In the genomic region with DNA sequence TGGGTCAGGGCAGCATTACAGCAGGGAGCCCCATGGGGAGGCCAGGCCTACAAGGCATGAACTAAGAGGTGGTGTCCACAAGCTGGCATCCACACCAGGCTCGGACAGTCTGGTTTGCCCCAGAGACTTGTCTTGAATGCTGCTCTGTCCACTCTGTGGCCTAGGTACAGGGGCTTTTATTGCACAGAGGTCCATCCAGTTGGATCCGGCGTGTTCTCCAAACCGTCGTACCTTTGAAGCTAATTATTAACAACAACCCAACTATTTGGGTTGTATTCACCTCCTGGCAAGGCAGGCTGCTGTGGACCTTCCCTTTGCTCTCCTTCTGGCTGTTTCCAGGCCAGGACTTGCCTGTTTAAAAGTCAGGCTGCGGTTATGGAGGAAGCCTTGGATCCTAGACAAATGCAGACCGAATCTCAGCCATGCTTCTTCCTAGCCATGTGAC, we compare ENCODE assay signal across 21 cellular contexts.
DNase-seq lines count a peak whose midpoint lies in the region; ATAC-seq and TF ChIP-seq lines count a peak whose summit lies in the region.
"Had no signal": no experiment of that assay in that cellular context is flagged by ENCODE, and none has a peak within 500 bp of the region (broad histone marks: within the 10 kb centered on the region; RNA-seq: fewer than 3 reads in every experiment).

No MANE protein-coding gene starts in this region.

- H3K36me3 ChIP-seq in heart left ventricle (peaks cover 0 to 50% (median 33%) of the 10 kb centered on the region in 9 donors), osteoblast (ENCODE audit: insufficient read depth, low read length) (peaks cover 8% of the 10 kb centered on the region)
- H3K36me3 ChIP-seq: BE2C, HAP-1 had no signal

- intact Hi-C loops in cardiac septum (cut with DNase I) (no loop called here), heart left ventricle (cut with DNase I) (no loop called here)

- TF ChIP-seq CTCF in heart left ventricle (IDR thresholded peaks at IDR 0.05) (no peak), osteoblast (IDR thresholded peaks at IDR 0.05; ENCODE audit: extremely low read depth, low read depth, low read length) (no peak)

- peak; percentile 31 for DNase-seq in cardiac septum (ENCODE audit: low spot score)
- no peak for DNase-seq in heart left ventricle
- peak; percentile 36 for DNase-seq in kidney tubule cell (ENCODE audit: low spot score)
- DNase-seq in osteoblast (ENCODE audit: insufficient read length, low spot score, missing footprints), result peak; percentile 18
- DNase-seq in DMS53 treated with DMSO at 0.1 percent for 48 hours (lab: John Stamatoyannopoulos, UW; ENCODE audit: unreplicated experiment), result no peak
- no peak for DNase-seq in DMS114 treated with DMSO at 0.1 percent for 48 hours (lab: John Stamatoyannopoulos, UW; ENCODE audit: unreplicated experiment)
- no peak for DNase-seq in hypothalamus (lab: John Stamatoyannopoulos, UW)
- DNase-seq: BE2C; CD4-positive, CD25-positive, alpha-beta regulatory T cell; GM23248; KBM-7; NCI-H1092; NCI-H1436; NCI-H187 treated with DMSO at 0.1 percent for 48 hours; NCI-H2107; NCI-H446 treated with DMSO at 0.1 percent for 48 hours; NCI-H526 treated with DMSO at 0.1 percent for 48 hours; Right ventricle myocardium superior had no signal

- no peaks in the 10 kb centered on the region for H4K20me1 ChIP-seq in osteoblast (ENCODE audit: insufficient read depth, low read length)

- H3K27me3 ChIP-seq in heart left ventricle (no peaks in the 10 kb centered on the region), osteoblast (ENCODE audit: insufficient read depth, low read length) (no peaks in the 10 kb centered on the region)
- H3K27me3 ChIP-seq: BE2C had no signal

- whole genome bisulfite sequencing in heart left ventricle, 4 donors, result 93 to 97% (median 95%) methylated on average over 7 of the region's 7 CpGs

- no peak for TF ChIP-seq POLR2A in heart left ventricle (IDR thresholded peaks at IDR 0.05)

- no peak overlapping the region for H3K27ac ChIP-seq in heart left ventricle
- H3K27ac ChIP-seq in osteoblast (ENCODE audit: low read depth, low read length), result no peak overlapping the region
- H3K27ac ChIP-seq: GM23248, HL-60 had no signal

- no peak overlapping the region for H3K4me2 ChIP-seq in osteoblast (ENCODE audit: insufficient read depth, low read length)

- H3K9me3 ChIP-seq in heart left ventricle, result no peaks in the 10 kb centered on the region
- no peaks in the 10 kb centered on the region for H3K9me3 ChIP-seq in osteoblast (ENCODE audit: low read depth, low read length)
- H3K9me3 ChIP-seq: BE2C, HAP-1 had no signal

- H3K79me2 ChIP-seq in osteoblast (ENCODE audit: insufficient read depth, low read length), result no peaks in the 10 kb centered on the region

- ATAC-seq in heart left ventricle (no peak), HG03469 (IDR thresholded peaks at IDR 0.05; ENCODE audit: unreplicated experiment) (no peak)

- H3K4me1 ChIP-seq in heart left ventricle (no peaks in the 10 kb centered on the region), osteoblast (ENCODE audit: insufficient read depth, low read length) (peaks cover 17% of the 10 kb centered on the region)
- H3K4me1 ChIP-seq: HAP-1 had no signal

- H3K4me3 ChIP-seq in heart left ventricle, result no peak overlapping the region
- H3K4me3 ChIP-seq in osteoblast (ENCODE audit: insufficient read depth, low read length), result no peak overlapping the region
- H3K4me3 ChIP-seq: GM23248, HAP-1 had no signal

- H2AFZ ChIP-seq in osteoblast (ENCODE audit: low read length), result no peak overlapping the region
- H2AFZ ChIP-seq: GM23248 had no signal

Comparison
In these comparisons a context has a peak if more than half of its experiments do, and no peak if none do; other contexts are left out.
1. DNase-seq: peak in cardiac septum (single experiment), kidney tubule cell (single experiment) and osteoblast (single experiment); none in heart left ventricle (0 of 5), DMS53 treated with DMSO at 0.1 percent for 48 hours (single experiment), DMS114 treated with DMSO at 0.1 percent for 48 hours (single experiment) and hypothalamus (0 of 51).